1 cellular context compared by ENCODE assay signal in genomic region chr17:64190468-64190867, GRCh38.
A peak's percentile ranks its signal among the peaks of the same experiment; 100 is the strongest.
TF ChIP-seq lines count a peak whose summit lies in the region.

No MANE protein-coding gene starts in this region.

TF ChIP-seq in HepG2, 621 proteins besides CTCF, POLR2A, EP300 and RAD21 (continued from another document):
- peak; percentile 12; the same call in 1 of the 2 replicates for TF ChIP-seq ZNF687 (CRISPR knock-in tag; IDR thresholded peaks at IDR 0.05)
- no peak for TF ChIP-seq ZNF362 (CRISPR knock-in tag; IDR thresholded peaks at IDR 0.05; ENCODE audit: borderline replicate concordance)
- 0 out of 2 replicates have a peak, but pooled peaks have one; percentile 14 for TF ChIP-seq SOX5 (CRISPR knock-in tag; IDR thresholded peaks at IDR 0.05; ENCODE audit: borderline replicate concordance)
- TF ChIP-seq SAP130 (CRISPR knock-in tag; IDR thresholded peaks at IDR 0.05; ENCODE audit: low read depth), result peak; percentile 36
- 0 out of 2 replicates have a peak, but pooled peaks have one; percentile 15 for TF ChIP-seq THAP11 (CRISPR knock-in tag; IDR thresholded peaks at IDR 0.05)
- TF ChIP-seq MYC (CRISPR knock-in tag; IDR thresholded peaks at IDR 0.05; ENCODE audit: borderline replicate concordance), result peak; percentile 16; the same call in 1 of the 2 replicates
- no peak for TF ChIP-seq ZNF235 (CRISPR knock-in tag; IDR thresholded peaks at IDR 0.05; ENCODE audit: borderline replicate concordance)
- no peak for TF ChIP-seq UBTF (CRISPR knock-in tag; IDR thresholded peaks at IDR 0.05)
- TF ChIP-seq SOX13 (IDR thresholded peaks at IDR 0.05), result no peak
- peak in 1 of 2 experiments; percentile 41; a peak in 1 of 4 replicates for TF ChIP-seq SOX13 (CRISPR knock-in tag; conservative IDR thresholded peaks at IDR 0.05 in 1 of 2, IDR thresholded peaks at IDR 0.05 in 1 of 2)
- TF ChIP-seq ZNF704 (CRISPR knock-in tag; IDR thresholded peaks at IDR 0.05; ENCODE audit: borderline replicate concordance), result no peak
- TF ChIP-seq SOX6 (IDR thresholded peaks at IDR 0.05), result no peak
- 0 out of 2 replicates have a peak, but pooled peaks have one; percentile 17 for TF ChIP-seq SOX6 (CRISPR knock-in tag; IDR thresholded peaks at IDR 0.05)
- no peak for TF ChIP-seq SP140L (CRISPR knock-in tag; IDR thresholded peaks at IDR 0.05; ENCODE audit: borderline replicate concordance)
- no peak for TF ChIP-seq ZNF614 (CRISPR knock-in tag; IDR thresholded peaks at IDR 0.05; ENCODE audit: borderline replicate concordance)
- TF ChIP-seq ZNF318 (CRISPR knock-in tag; IDR thresholded peaks at IDR 0.05), result no peak
